ENCODE assay signal across 8 cellular contexts in genomic region chrX:153635788-153636668, GRCh38. TPM values are rescaled to one million over a fixed set of nuclear protein-coding genes. Genes with fewer than 3 reads are reported as not detected.
A peak's percentile ranks its signal among the peaks of the same experiment; 100 is the strongest.
DNase-seq lines count a peak whose midpoint lies in the region; ATAC-seq lines count a peak whose summit lies in the region.
"Had no signal": no experiment of that assay in that cellular context is flagged by ENCODE, and none has a peak within 500 bp of the region (broad histone marks: within the 10 kb centered on the region; RNA-seq: fewer than 3 reads in every experiment).

No MANE protein-coding gene starts in this region.

- peaks cover 6% of the 10 kb centered on the region for H3K27me3 ChIP-seq in H7 (ENCODE audit: control insufficient read depth, insufficient read depth, low read length)

- H3K27me3 Mint-ChIP-seq in T-helper 17 cell = peaks cover 11% of the 10 kb centered on the region

- H3K4me3 Mint-ChIP-seq in T-helper 17 cell = no peak overlapping the region
- H3K4me3 Mint-ChIP-seq: T-helper 1 cell treated with Interleukin-12 subunit alpha and Interleukin-12 subunit beta and Interleukin-4 antibody, amounts not matched to agents 30 μg/mL and 1 μg/mL, for 36 hours had no signal

- H3K4me1 Mint-ChIP-seq in T-helper 17 cell = peaks cover 2% of the 10 kb centered on the region

- no peaks in the 10 kb centered on the region for H3K36me3 Mint-ChIP-seq in T-helper 17 cell (ENCODE audit: low read depth)

- DNase-seq in DMS53 treated with DMSO at 0.1 percent for 48 hours (lab: John Stamatoyannopoulos, UW; ENCODE audit: unreplicated experiment) = peak; percentile 13
- peak; percentile 87 for DNase-seq in H7
- DNase-seq in T-helper 17 cell = no peak
- peak; percentile 85 for DNase-seq in islet precursor cell

- peak; percentile 65 for ATAC-seq in T-helper 17 cell
- no peak for ATAC-seq in HG03095 (IDR thresholded peaks at IDR 0.05; ENCODE audit: unreplicated experiment)
- no peak for ATAC-seq in HG02571 (IDR thresholded peaks at IDR 0.05; ENCODE audit: unreplicated experiment)
- ATAC-seq in HG02623 (IDR thresholded peaks at IDR 0.05; ENCODE audit: unreplicated experiment) = no peak

- no peaks in the 10 kb centered on the region for H3K9me3 ChIP-seq in T-helper 17 cell (ENCODE audit: control insufficient read depth, low read length, poor library complexity, severe bottlenecking)

- H3K4me3 ChIP-seq in H7 (ENCODE audit: insufficient read depth, low read depth, low read length) = no peak overlapping the region

- no peaks in the 10 kb centered on the region for H3K36me3 ChIP-seq in H7 (replicated peaks; ENCODE audit: control insufficient read depth, insufficient read depth, low read length)

- no peak overlapping the region for H3K27ac Mint-ChIP-seq in T-helper 17 cell
- H3K27ac Mint-ChIP-seq: T-helper 1 cell treated with Interleukin-12 subunit alpha and Interleukin-12 subunit beta and Interleukin-4 antibody, amounts not matched to agents 30 μg/mL and 1 μg/mL, for 36 hours had no signal

RNA-seq across cellular contexts. Expression of gene DUSP9, which starts 11.0 kb away (rescaled TPM):
- 2.3 and 3.3 TPM in 2 replicates for total RNA-seq in H7 (2014; rRNA removed; shearing (Covaris generic))
- not detected for total RNA-seq in T-helper 17 cell

RNA-seq across cellular contexts. Expression of gene CCNQ, which starts 37.1 kb away (rescaled TPM):
- 27.0 and 30.4 TPM in 2 replicates for total RNA-seq in H7 (2014; rRNA removed; shearing (Covaris generic))
- 10 to 100 TPM; 14.6 to 19.2 TPM for total RNA-seq in T-helper 17 cell

RNA-seq across cellular contexts. Expression of gene PNCK, which starts 37.6 kb away (rescaled TPM):
- 1.7 and 5.5 TPM in 2 replicates for total RNA-seq in H7 (2014; rRNA removed; shearing (Covaris generic))
- total RNA-seq in T-helper 17 cell = under 1 TPM in 1 of 2 donors, not detected in 1; 0.72 TPM

RNA-seq across cellular contexts. Expression of gene SLC6A8, which starts 51.7 kb away (rescaled TPM):
- 29.4 and 40.2 TPM in 2 replicates for total RNA-seq in H7 (2014; rRNA removed; shearing (Covaris generic))
- total RNA-seq in T-helper 17 cell = 1 to 10 TPM; 3.4 to 4.4 TPM

Comparison
In these comparisons a context has a peak if more than half of its experiments do, and no peak if none do; other contexts are left out.
1. DNase-seq: peak in DMS53 treated with DMSO at 0.1 percent for 48 hours (single experiment), H7 (single experiment) and islet precursor cell (single experiment); none in T-helper 17 cell (0 of 3).